Comparison of ENCODE assay signal across 16 cellular contexts in the genomic region with DNA sequence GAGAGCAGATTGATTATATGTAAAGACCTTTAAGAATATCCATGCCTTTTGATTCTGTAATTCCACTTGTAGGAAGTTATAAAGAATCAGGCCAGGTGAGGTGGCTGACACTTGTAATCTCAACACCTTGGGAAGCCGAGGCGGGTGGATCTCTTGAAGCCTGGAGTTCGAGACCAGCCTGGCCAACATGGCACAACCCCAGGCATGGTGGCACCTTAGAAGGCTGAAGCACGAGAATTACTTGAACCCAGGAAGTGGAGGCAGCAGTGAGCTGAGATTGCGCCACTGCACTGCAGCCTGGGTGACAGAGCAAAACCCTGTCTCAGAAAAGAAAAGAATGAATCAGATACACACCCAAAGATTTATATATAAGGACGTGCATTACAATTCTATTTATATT. TPM values are rescaled to one million over a fixed set of nuclear protein-coding genes. Genes with fewer than 3 reads are reported as not detected.
DNase-seq lines count a peak whose midpoint lies in the region; ATAC-seq, FAIRE-seq and TF ChIP-seq lines count a peak whose summit lies in the region.
"Had no signal": no experiment of that assay in that cellular context is flagged by ENCODE, and none has a peak within 500 bp of the region (broad histone marks: within the 10 kb centered on the region; RNA-seq: fewer than 3 reads in every experiment).

No MANE protein-coding gene starts in this region.

- intact Hi-C loops in Panc1 (cut with micrococcal nuclease; ENCODE audit: unreplicated experiment), result no loop called here
- intact Hi-C loops in posterior vena cava (cut with DNase I), result no loop called here
- intact Hi-C loops in HepG2 (cut with micrococcal nuclease; ENCODE audit: unreplicated experiment), result no loop called here

- H3K27me3 ChIP-seq in Panc1 (ENCODE audit: control insufficient read depth, insufficient read depth, low read length) (no peaks in the 10 kb centered on the region), esophagus (ENCODE audit: control insufficient read depth in 1 of 2, insufficient read depth in 2 of 2, low read length in 2 of 2) (no peaks in the 10 kb centered on the region), HepG2 (ENCODE audit: control insufficient read depth in 1 of 2, insufficient read depth in 2 of 2, low read length in 2 of 2) (peaks cover 0 to 20% of the 10 kb centered on the region in 2 experiments; a peak in 3 of 5 replicates)

- CTCF ChIA-PET in Panc1 (lab: Charles Lee) (no interaction called here), HepG2 (lab: Yijun Ruan, JAX; ENCODE audit: low intra/inter-chr PET ratio, low total read pairs) (no interaction called here)

- no peaks in the 10 kb centered on the region for H4K20me1 ChIP-seq in HepG2 (ENCODE audit: insufficient read depth, low read length)

- no peak for ATAC-seq in Panc1
- ATAC-seq in HepG2, result no peak
- no peak for ATAC-seq in HG03571 (IDR thresholded peaks at IDR 0.05; ENCODE audit: unreplicated experiment)
- ATAC-seq: A549; CD8-positive, alpha-beta T cell had no signal

- no peak for TF ChIP-seq POLR2A in HepG2 (IDR thresholded peaks at IDR 0.05; ENCODE audit: insufficient read depth in 1 of 2, low read depth in 2 of 2, low read length in 2 of 2)

- H3K4me1 ChIP-seq in Panc1 (ENCODE audit: control insufficient read depth, insufficient read depth, low read length), result peaks cover 12% of the 10 kb centered on the region
- peaks cover 2 to 15% of the 10 kb centered on the region in 2 donors for H3K4me1 ChIP-seq in esophagus (ENCODE audit: control insufficient read depth in 2 of 2, insufficient read depth in 2 of 2, low read length in 1 of 2)
- H3K4me1 ChIP-seq in HepG2 (ENCODE audit: insufficient read depth, low read length), result no peaks in the 10 kb centered on the region
- H3K4me1 ChIP-seq: HAP-1 had no signal

- H2AFZ ChIP-seq in HepG2 (ENCODE audit: low read length), result no peak overlapping the region

- H3K36me3 Mint-ChIP-seq in HFFc6 (ENCODE audit: low read depth) (peaks cover 22% of the 10 kb centered on the region), glutamatergic neuron (ENCODE audit: unreplicated experiment) (no peaks in the 10 kb centered on the region)
- H3K36me3 Mint-ChIP-seq: CD8-positive, alpha-beta T cell had no signal

- 66 to 68% methylated on average over 6 of the region's 6 CpGs for WGBS in esophagus, 2 donors
- 16% methylated on average over 6 of the region's 6 CpGs for WGBS in HepG2 (ENCODE audit: low lambda C conversion rate)

- BruUV-seq in Panc1 (replicated peaks; lab: Mats Ljungman, UMichigan) (no TSS peak), HepG2 (replicated peaks; lab: Mats Ljungman, UMichigan) (no TSS peak)

- H3K9me3 ChIP-seq in Panc1 (ENCODE audit: control insufficient read depth, insufficient read depth, low read depth, low read length) (no peaks in the 10 kb centered on the region; the same call in 1 of the 2 replicates), esophagus (ENCODE audit: control insufficient read depth in 2 of 2, insufficient read depth in 1 of 2, low read depth in 1 of 2, low read length in 1 of 2) (no peaks in the 10 kb centered on the region), HepG2 (ENCODE audit: low read length) (no peaks in the 10 kb centered on the region)
- H3K9me3 ChIP-seq: A549, HAP-1 had no signal

- no peak for TF ChIP-seq RAD21 in HepG2 (CRISPR knock-in tag; IDR thresholded peaks at IDR 0.05)

- H3K27me3 Mint-ChIP-seq in HFFc6 (ENCODE audit: insufficient read depth), result no peaks in the 10 kb centered on the region; the same call in 1 of the 2 replicates
- H3K27me3 Mint-ChIP-seq in glutamatergic neuron (ENCODE audit: unreplicated experiment), result peaks cover 4% of the 10 kb centered on the region

- H3K27ac Mint-ChIP-seq in HFFc6 (0 out of 2 replicates have a peak overlapping the region, but pooled peaks have one; percentile 53), glutamatergic neuron (ENCODE audit: unreplicated experiment) (no peak overlapping the region)
- H3K27ac Mint-ChIP-seq: CD8-positive, alpha-beta T cell had no signal

- TF ChIP-seq EP300 in HepG2 (IDR thresholded peaks at IDR 0.05; ENCODE audit: low read depth in 2 of 2, low read length in 2 of 2) (no peak), HepG2 (CRISPR knock-in tag; IDR thresholded peaks at IDR 0.05; ENCODE audit: borderline replicate concordance) (no peak)

- no peaks in the 10 kb centered on the region for H3K36me3 ChIP-seq in Panc1 (ENCODE audit: control insufficient read depth, insufficient read depth, low read length)
- H3K36me3 ChIP-seq in esophagus (ENCODE audit: control insufficient read depth in 2 of 2, insufficient read depth in 2 of 2, low read length in 1 of 2), result no peaks in the 10 kb centered on the region
- no peaks in the 10 kb centered on the region for H3K36me3 ChIP-seq in HepG2 (replicated peaks in 1 of 2; ENCODE audit: control insufficient read depth in 1 of 2, insufficient read depth in 2 of 2, low read length in 2 of 2)
- H3K36me3 ChIP-seq: HAP-1 had no signal

- POLR2A ChIA-PET in Panc1 (lab: Charles Lee), result interaction anchor here (0.6 kb wide), 1 partner anchor 38 kb away, joined by 3 read pairs; no protein-coding TSS in a partner anchor
- POLR2A ChIA-PET in HepG2 (lab: Yijun Ruan, JAX), result no interaction called here

- DNase-seq in HFFc6, result no peak
- DNase-seq in Panc1 (ENCODE audit: low read depth, low spot score), result no peak
- peak; percentile 11 for DNase-seq in posterior vena cava (ENCODE audit: low spot score)
- no peak for DNase-seq in HepG2 (ENCODE audit: low spot score)
- DNase-seq in glutamatergic neuron, result no peak
- DNase-seq: CD8-positive, alpha-beta T cell; COR-L47; DND-41; GDM1 had no signal

- in situ Hi-C loops in Panc1 (cut with HindIII; ENCODE audit: low pct_unique_long_range_greater_than_20kb, low sequenced_read_pairs), result no loop called here
- in situ Hi-C loops in HepG2 (cut with HindIII; ENCODE audit: extremely low pct_ligation_motif_present, low pct_unique_long_range_greater_than_20kb), result no loop called here

- H3K4me3 ChIP-seq in Panc1 (ENCODE audit: low read depth in 2 of 2, low read length in 2 of 2) (no peak overlapping the region), esophagus (ENCODE audit: low read depth in 1 of 2, low read length in 2 of 2) (no peak overlapping the region), HepG2 (replicated peaks in 1 of 3; ENCODE audit: insufficient read depth in 1 of 3, low read depth in 2 of 3, low read length in 3 of 3) (no peak overlapping the region)
- H3K4me3 ChIP-seq: A549, HAP-1 had no signal

- no peak overlapping the region for H3K4me2 ChIP-seq in HepG2 (ENCODE audit: low read depth, low read length)
- H3K4me2 ChIP-seq: A549 had no signal

- H3K9me3 Mint-ChIP-seq in HFFc6 (no peaks in the 10 kb centered on the region), glutamatergic neuron (ENCODE audit: unreplicated experiment) (peaks cover 1% of the 10 kb centered on the region)
- H3K9me3 Mint-ChIP-seq: CD14-positive monocyte; CD8-positive, alpha-beta T cell had no signal

- no peak for FAIRE-seq in HepG2 (lab: Jason Lieb, UNC)
- FAIRE-seq: A549, GM12892, H1 had no signal

- no peak for TF ChIP-seq CTCF in HFFc6 (IDR thresholded peaks at IDR 0.05)
- TF ChIP-seq CTCF in Panc1 (IDR thresholded peaks at IDR 0.05), result no peak
- no peak for TF ChIP-seq CTCF in HepG2 (CRISPR knock-in tag; IDR thresholded peaks at IDR 0.05)
- no peak for TF ChIP-seq CTCF in glutamatergic neuron (IDR thresholded peaks at IDR 0.05; ENCODE audit: partially characterized antibody, unreplicated experiment)

- no peaks in the 10 kb centered on the region for H3K79me2 ChIP-seq in HepG2 (ENCODE audit: insufficient read depth, low read length)

- H3K4me3 Mint-ChIP-seq in HFFc6, result no peak overlapping the region
- H3K4me3 Mint-ChIP-seq in glutamatergic neuron (ENCODE audit: unreplicated experiment), result no peak overlapping the region
- H3K4me3 Mint-ChIP-seq: CD14-positive monocyte; CD8-positive, alpha-beta T cell had no signal

- H3K27ac ChIP-seq in Panc1 (ENCODE audit: low read length), result peak overlapping the region; percentile 29; the same call in 1 of the 2 replicates
- peak overlapping the region; percentile 30 to 47 for H3K27ac ChIP-seq in esophagus (ENCODE audit: low read depth in 2 of 2, low read length in 1 of 2)
- H3K27ac ChIP-seq in HepG2 (ENCODE audit: extremely low read length, insufficient read depth, low read length), result no peak overlapping the region

- H3K9ac ChIP-seq in HepG2 (ENCODE audit: insufficient read depth, low read depth, low read length), result no peak overlapping the region

- H3K4me1 Mint-ChIP-seq in HFFc6 (ENCODE audit: low read depth) (peaks cover 44% of the 10 kb centered on the region), glutamatergic neuron (ENCODE audit: low read depth, unreplicated experiment) (no peaks in the 10 kb centered on the region)
- H3K4me1 Mint-ChIP-seq: CD14-positive monocyte had no signal

RNA-seq across cellular contexts. Expression of a gene that starts 33.9 kb away (rescaled TPM):
- 1 to 10 TPM; 4.9 to 8.4 (median 6.4) TPM for total RNA-seq in HFFc6 (2021; fragmentation: NEBNext Ultra II Directional; extraction: Animal tissue kit (Norgen Biotek cat#: 25700))
- total RNA-seq in Panc1 (2021; ENCODE audit: unreplicated experiment) (4.6 TPM), posterior vena cava (10 to 100 TPM in 1 of 2 donors, 1 to 10 TPM in 1; 5.5 to 11.4 TPM), HepG2 (2016; rRNA removed; fragmentation: Illumina TruSeq; extraction: Trizol) (not detected in 2 replicates), glutamatergic neuron (ENCODE audit: unreplicated experiment) (not detected)
- polyA plus RNA-seq in Panc1 (2012; ENCODE audit: insufficient read length), result 4.9 TPM
- polyA plus RNA-seq in esophagus (1 to 10 TPM; 1.2 to 2.2 TPM), HepG2 (2011; rRNA removed) (not detected in 2 replicates)
- total RNA-seq in HepG2 (2016; cell fraction: cytosol; rRNA removed; fragmentation: Illumina TruSeq; extraction: Trizol; ENCODE audit: low read depth), result not detected in 2 replicates
- not detected in 2 replicates for total RNA-seq in HepG2 (2016; cell fraction: insoluble cytoplasmic fraction; rRNA removed; fragmentation: Illumina TruSeq; extraction: Trizol)
- total RNA-seq in HepG2 (2016; cell fraction: membrane; rRNA removed; fragmentation: Illumina TruSeq; extraction: Trizol), result not detected in 2 replicates
- total RNA-seq in HepG2 (2016; cell fraction: nucleus; rRNA removed; fragmentation: Illumina TruSeq; extraction: Trizol), result not detected in 2 replicates
- polyA plus RNA-seq in HepG2 (2011; cell fraction: cytosol; rRNA removed), result 0.04 TPM in 1 of 2 replicates, not detected in the other
- not detected in 2 replicates for polyA plus RNA-seq in HepG2 (2011; cell fraction: nucleus; rRNA removed)
- not detected in 2 replicates for polyA plus RNA-seq in HepG2 (2012)
- polyA plus RNA-seq in HepG2 (2016; cell fraction: cytosol; fragmentation: Illumina TruSeq; extraction: Trizol; ENCODE audit: low read depth), result not detected in 2 replicates
- not detected in 2 replicates for polyA plus RNA-seq in HepG2 (2016; cell fraction: insoluble cytoplasmic fraction; fragmentation: Illumina TruSeq; extraction: Trizol; ENCODE audit: low read depth)
- not detected in 2 replicates for polyA plus RNA-seq in HepG2 (2016; cell fraction: membrane; fragmentation: Illumina TruSeq; extraction: Trizol; ENCODE audit: low read depth)
- polyA plus RNA-seq in HepG2 (2016; cell fraction: nucleus; fragmentation: Illumina TruSeq; extraction: Trizol; ENCODE audit: insufficient read depth, low read depth), result not detected in 2 replicates
- 26.1 TPM in 1 of 2 replicates, not detected in the other for polyA minus RNA-seq in HepG2 (2011; rRNA and poly(A)+ RNA removed; ENCODE audit: low replicate concordance)
- not detected in 2 replicates for polyA minus RNA-seq in HepG2 (2011; cell fraction: cytosol; rRNA and poly(A)+ RNA removed)
- polyA minus RNA-seq in HepG2 (2011; cell fraction: nucleus; rRNA and poly(A)+ RNA removed), result not detected in 2 replicates
- total RNA-seq: CD8-positive, alpha-beta T cell; H1 had no signal
